Comparison of ENCODE assay signal across 1 cellular context in the genomic region with DNA sequence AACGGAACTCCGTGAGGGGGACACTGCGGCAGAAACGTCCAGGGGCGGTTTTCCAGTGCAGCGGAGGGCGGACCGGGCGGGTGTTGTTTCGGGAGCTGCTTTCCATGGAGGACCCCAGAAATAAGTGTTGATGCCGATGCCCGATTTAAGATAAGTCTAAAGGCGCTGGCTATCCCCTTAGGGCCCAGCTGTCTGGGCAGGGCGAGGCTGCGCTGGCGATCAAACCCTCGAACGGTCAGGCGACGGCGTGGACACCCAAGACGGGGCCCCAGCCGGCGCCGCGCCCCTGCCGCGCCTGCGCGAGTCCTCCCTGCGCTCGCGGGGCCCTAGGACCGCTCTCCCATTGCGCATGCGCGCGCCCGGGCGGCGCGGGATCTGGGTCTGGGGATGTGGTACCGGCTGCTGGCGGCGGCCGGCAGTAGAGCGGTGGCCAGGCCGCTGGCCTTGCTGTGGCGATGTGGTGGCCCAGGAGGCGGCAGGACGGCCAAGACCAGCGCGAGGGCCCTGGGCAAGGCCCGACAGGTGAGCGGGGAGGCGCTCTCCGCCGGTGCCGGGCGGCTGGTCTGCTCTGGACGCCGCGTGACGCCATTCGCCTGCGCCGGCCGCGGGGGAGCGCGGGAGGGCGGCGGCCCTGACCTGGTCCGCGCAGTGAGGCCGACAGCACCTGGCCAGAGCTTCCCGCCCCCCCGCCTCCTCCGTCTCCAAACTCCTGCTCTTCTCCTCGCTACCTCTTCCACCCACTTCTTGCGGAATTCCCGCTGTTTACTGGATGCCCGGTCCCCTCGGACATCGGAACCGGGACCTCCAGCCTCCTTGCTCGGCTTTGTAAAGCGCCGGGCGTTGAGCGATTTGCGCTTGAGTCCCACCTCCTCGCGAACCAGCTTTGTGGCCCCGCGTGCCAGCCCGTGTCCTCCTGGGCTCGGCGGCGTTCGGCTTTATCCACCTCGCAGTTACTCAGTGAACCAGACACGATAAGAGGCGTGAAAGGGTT.
TF ChIP-seq lines count a peak whose summit lies in the region.

No MANE protein-coding gene starts in this region.

TF ChIP-seq in HepG2, 621 proteins besides CTCF, POLR2A, EP300 and RAD21 (continued from another document and continues in another):
- TF ChIP-seq, protein P1, sequence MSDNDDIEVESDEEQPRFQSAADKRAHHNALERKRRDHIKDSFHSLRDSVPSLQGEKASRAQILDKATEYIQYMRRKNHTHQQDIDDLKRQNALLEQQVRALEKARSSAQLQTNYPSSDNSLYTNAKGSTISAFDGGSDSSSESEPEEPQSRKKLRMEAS (IDR thresholded peaks at IDR 0.05): peak; percentile 92
- TF ChIP-seq CHD2 (IDR thresholded peaks at IDR 0.05; ENCODE audit: low read depth, low read length) (peak; percentile 90), TOE1 (CRISPR knock-in tag; IDR thresholded peaks at IDR 0.05) (no peak; the same call in none of the 2 replicates), TCF12 (IDR thresholded peaks at IDR 0.05) (no peak), TCF12 (CRISPR knock-in tag; IDR thresholded peaks at IDR 0.05) (peak; percentile 92; the same call in 1 of the 2 replicates), ZNF737 (CRISPR knock-in tag; IDR thresholded peaks at IDR 0.05; ENCODE audit: borderline replicate concordance) (no peak), ZNF350 (CRISPR knock-in tag; IDR thresholded peaks at IDR 0.05; ENCODE audit: borderline replicate concordance, low read depth) (no peak), YEATS4 (CRISPR knock-in tag; IDR thresholded peaks at IDR 0.05; ENCODE audit: borderline replicate concordance) (peak; percentile 98), RORA (CRISPR knock-in tag; IDR thresholded peaks at IDR 0.05) (no peak), MTA3 (CRISPR knock-in tag; IDR thresholded peaks at IDR 0.05) (no peak), SMYD3 (CRISPR knock-in tag; IDR thresholded peaks at IDR 0.05) (no peak), ZNF83 (CRISPR knock-in tag; IDR thresholded peaks at IDR 0.05; ENCODE audit: borderline replicate concordance) (no peak; the same call in 1 of the 2 replicates), SALL2 (CRISPR knock-in tag; IDR thresholded peaks at IDR 0.05) (no peak; the same call in none of the 2 replicates), ZNF589 (CRISPR knock-in tag; conservative IDR thresholded peaks at IDR 0.05) (no peak), ASH2L (IDR thresholded peaks at IDR 0.05; ENCODE audit: insufficient read length, low read depth, low read length) (peak; percentile 95), ZNF616 (CRISPR knock-in tag; IDR thresholded peaks at IDR 0.05; ENCODE audit: low read depth) (peak; percentile 45), TEAD2 (CRISPR knock-in tag; IDR thresholded peaks at IDR 0.05) (no peak), IKZF4 (CRISPR knock-in tag; IDR thresholded peaks at IDR 0.05; ENCODE audit: borderline replicate concordance, low read depth, not compliant biosample characterization) (no peak), ARHGAP35 (CRISPR knock-in tag; IDR thresholded peaks at IDR 0.05; ENCODE audit: borderline replicate concordance) (peak; percentile 52; the same call in 1 of the 2 replicates), PHB2 (IDR thresholded peaks at IDR 0.05; ENCODE audit: partially characterized antibody) (no peak), KLF15 (CRISPR knock-in tag; IDR thresholded peaks at IDR 0.05; ENCODE audit: borderline replicate concordance) (0 out of 2 replicates have a peak, but pooled peaks have one; percentile 37), HHEX (CRISPR knock-in tag; IDR thresholded peaks at IDR 0.05) (no peak), ZNF292 (CRISPR knock-in tag; IDR thresholded peaks at IDR 0.05; ENCODE audit: borderline replicate concordance, low read depth) (0 out of 2 replicates have a peak, but pooled peaks have one; percentile 21), ZZZ3 (CRISPR knock-in tag; IDR thresholded peaks at IDR 0.05; ENCODE audit: borderline replicate concordance) (peak; percentile 44; the same call in 1 of the 2 replicates), RXRA (CRISPR knock-in tag; IDR thresholded peaks at IDR 0.05) (peak; percentile 56), ZNF337 (CRISPR knock-in tag; IDR thresholded peaks at IDR 0.05; ENCODE audit: borderline replicate concordance, low read depth) (peak; percentile 57; the same call in 1 of the 2 replicates), ZNF768 (CRISPR knock-in tag; IDR thresholded peaks at IDR 0.05) (peak; percentile 83), ZNF772 (CRISPR knock-in tag; IDR thresholded peaks at IDR 0.05) (0 out of 2 replicates have a peak, but pooled peaks have one; percentile 54), SMAD9 (CRISPR knock-in tag; IDR thresholded peaks at IDR 0.05) (peak; percentile 78; the same call in 1 of the 2 replicates), FLYWCH1 (CRISPR knock-in tag; IDR thresholded peaks at IDR 0.05) (no peak; the same call in 1 of the 2 replicates), ZNF329 (CRISPR knock-in tag; IDR thresholded peaks at IDR 0.05; ENCODE audit: low read depth) (peak; percentile 80; the same call in 1 of the 2 replicates), IRF2 (CRISPR knock-in tag; IDR thresholded peaks at IDR 0.05) (peak; percentile 45; the same call in 1 of the 2 replicates), GTF3A (CRISPR knock-in tag; conservative IDR thresholded peaks at IDR 0.05) (peak; percentile 86), NR1H2 (CRISPR knock-in tag; IDR thresholded peaks at IDR 0.05; ENCODE audit: borderline replicate concordance, low read depth) (peak; percentile 45; the same call in 1 of the 2 replicates), ZFP41 (CRISPR knock-in tag; IDR thresholded peaks at IDR 0.05; ENCODE audit: borderline replicate concordance) (no peak), ZNF552 (CRISPR knock-in tag; IDR thresholded peaks at IDR 0.05; ENCODE audit: borderline replicate concordance) (no peak)
- TF ChIP-seq, protein P2, sequence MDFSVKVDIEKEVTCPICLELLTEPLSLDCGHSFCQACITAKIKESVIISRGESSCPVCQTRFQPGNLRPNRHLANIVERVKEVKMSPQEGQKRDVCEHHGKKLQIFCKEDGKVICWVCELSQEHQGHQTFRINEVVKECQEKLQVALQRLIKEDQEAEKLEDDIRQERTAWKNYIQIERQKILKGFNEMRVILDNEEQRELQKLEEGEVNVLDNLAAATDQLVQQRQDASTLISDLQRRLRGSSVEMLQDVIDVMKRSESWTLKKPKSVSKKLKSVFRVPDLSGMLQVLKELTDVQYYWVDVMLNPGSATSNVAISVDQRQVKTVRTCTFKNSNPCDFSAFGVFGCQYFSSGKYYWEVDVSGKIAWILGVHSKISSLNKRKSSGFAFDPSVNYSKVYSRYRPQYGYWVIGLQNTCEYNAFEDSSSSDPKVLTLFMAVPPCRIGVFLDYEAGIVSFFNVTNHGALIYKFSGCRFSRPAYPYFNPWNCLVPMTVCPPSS (IDR thresholded peaks at IDR 0.05): no peak
- TF ChIP-seq, protein P3, sequence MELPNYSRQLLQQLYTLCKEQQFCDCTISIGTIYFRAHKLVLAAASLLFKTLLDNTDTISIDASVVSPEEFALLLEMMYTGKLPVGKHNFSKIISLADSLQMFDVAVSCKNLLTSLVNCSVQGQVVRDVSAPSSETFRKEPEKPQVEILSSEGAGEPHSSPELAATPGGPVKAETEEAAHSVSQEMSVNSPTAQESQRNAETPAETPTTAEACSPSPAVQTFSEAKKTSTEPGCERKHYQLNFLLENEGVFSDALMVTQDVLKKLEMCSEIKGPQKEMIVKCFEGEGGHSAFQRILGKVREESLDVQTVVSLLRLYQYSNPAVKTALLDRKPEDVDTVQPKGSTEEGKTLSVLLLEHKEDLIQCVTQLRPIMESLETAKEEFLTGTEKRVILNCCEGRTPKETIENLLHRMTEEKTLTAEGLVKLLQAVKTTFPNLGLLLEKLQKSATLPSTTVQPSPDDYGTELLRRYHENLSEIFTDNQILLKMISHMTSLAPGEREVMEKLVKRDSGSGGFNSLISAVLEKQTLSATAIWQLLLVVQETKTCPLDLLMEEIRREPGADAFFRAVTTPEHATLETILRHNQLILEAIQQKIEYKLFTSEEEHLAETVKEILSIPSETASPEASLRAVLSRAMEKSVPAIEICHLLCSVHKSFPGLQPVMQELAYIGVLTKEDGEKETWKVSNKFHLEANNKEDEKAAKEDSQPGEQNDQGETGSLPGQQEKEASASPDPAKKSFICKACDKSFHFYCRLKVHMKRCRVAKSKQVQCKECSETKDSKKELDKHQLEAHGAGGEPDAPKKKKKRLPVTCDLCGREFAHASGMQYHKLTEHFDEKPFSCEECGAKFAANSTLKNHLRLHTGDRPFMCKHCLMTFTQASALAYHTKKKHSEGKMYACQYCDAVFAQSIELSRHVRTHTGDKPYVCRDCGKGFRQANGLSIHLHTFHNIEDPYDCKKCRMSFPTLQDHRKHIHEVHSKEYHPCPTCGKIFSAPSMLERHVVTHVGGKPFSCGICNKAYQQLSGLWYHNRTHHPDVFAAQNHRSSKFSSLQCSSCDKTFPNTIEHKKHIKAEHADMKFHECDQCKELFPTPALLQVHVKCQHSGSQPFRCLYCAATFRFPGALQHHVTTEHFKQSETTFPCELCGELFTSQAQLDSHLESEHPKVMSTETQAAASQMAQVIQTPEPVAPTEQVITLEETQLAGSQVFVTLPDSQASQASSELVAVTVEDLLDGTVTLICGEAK (IDR thresholded peaks at IDR 0.05): no peak
- TF ChIP-seq, protein P3 (CRISPR knock-in tag; IDR thresholded peaks at IDR 0.05): peak; percentile 62; the same call in 1 of the 2 replicates
- TF ChIP-seq, protein P4, sequence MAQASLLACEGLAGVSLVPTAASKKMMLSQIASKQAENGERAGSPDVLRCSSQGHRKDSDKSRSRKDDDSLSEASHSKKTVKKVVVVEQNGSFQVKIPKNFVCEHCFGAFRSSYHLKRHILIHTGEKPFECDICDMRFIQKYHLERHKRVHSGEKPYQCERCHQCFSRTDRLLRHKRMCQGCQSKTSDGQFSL (CRISPR knock-in tag; IDR thresholded peaks at IDR 0.05): peak; percentile 92
- TF ChIP-seq, protein P5, sequence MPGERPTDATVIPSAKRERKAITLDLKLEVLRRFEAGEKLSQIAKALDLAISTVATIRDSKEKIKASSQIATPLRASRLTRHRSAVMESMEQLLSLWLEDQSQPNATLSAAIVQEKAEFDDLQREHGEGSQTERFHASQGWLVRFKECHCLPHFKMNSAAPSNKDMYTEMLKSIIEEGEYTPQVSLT (CRISPR knock-in tag; IDR thresholded peaks at IDR 0.05; ENCODE audit: borderline replicate concordance, low read depth): no peak; the same call in 1 of the 2 replicates
- TF ChIP-seq, protein P6, sequence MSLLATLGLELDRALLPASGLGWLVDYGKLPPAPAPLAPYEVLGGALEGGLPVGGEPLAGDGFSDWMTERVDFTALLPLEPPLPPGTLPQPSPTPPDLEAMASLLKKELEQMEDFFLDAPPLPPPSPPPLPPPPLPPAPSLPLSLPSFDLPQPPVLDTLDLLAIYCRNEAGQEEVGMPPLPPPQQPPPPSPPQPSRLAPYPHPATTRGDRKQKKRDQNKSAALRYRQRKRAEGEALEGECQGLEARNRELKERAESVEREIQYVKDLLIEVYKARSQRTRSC (CRISPR knock-in tag; IDR thresholded peaks at IDR 0.05; ENCODE audit: low read depth): no peak; the same call in 1 of the 2 replicates
- TF ChIP-seq, protein P7, sequence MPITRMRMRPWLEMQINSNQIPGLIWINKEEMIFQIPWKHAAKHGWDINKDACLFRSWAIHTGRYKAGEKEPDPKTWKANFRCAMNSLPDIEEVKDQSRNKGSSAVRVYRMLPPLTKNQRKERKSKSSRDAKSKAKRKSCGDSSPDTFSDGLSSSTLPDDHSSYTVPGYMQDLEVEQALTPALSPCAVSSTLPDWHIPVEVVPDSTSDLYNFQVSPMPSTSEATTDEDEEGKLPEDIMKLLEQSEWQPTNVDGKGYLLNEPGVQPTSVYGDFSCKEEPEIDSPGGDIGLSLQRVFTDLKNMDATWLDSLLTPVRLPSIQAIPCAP (CRISPR knock-in tag; IDR thresholded peaks at IDR 0.05; ENCODE audit: low read depth): peak; percentile 79; the same call in 1 of the 2 replicates
- TF ChIP-seq, protein P8, sequence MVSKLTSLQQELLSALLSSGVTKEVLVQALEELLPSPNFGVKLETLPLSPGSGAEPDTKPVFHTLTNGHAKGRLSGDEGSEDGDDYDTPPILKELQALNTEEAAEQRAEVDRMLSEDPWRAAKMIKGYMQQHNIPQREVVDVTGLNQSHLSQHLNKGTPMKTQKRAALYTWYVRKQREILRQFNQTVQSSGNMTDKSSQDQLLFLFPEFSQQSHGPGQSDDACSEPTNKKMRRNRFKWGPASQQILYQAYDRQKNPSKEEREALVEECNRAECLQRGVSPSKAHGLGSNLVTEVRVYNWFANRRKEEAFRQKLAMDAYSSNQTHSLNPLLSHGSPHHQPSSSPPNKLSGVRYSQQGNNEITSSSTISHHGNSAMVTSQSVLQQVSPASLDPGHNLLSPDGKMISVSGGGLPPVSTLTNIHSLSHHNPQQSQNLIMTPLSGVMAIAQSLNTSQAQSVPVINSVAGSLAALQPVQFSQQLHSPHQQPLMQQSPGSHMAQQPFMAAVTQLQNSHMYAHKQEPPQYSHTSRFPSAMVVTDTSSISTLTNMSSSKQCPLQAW (CRISPR knock-in tag; IDR thresholded peaks at IDR 0.05): peak; percentile 91
- TF ChIP-seq, protein P9, sequence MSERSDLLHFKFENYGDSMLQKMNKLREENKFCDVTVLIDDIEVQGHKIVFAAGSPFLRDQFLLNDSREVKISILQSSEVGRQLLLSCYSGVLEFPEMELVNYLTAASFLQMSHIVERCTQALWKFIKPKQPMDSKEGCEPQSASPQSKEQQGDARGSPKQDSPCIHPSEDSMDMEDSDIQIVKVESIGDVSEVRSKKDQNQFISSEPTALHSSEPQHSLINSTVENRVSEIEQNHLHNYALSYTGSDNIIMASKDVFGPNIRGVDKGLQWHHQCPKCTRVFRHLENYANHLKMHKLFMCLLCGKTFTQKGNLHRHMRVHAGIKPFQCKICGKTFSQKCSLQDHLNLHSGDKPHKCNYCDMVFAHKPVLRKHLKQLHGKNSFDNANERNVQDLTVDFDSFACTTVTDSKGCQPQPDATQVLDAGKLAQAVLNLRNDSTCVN (CRISPR knock-in tag; IDR thresholded peaks at IDR 0.05; ENCODE audit: borderline replicate concordance): peak; percentile 9; the same call in 1 of the 2 replicates
